Comparison of ENCODE assay signal across 1 cellular context in the genomic region with DNA sequence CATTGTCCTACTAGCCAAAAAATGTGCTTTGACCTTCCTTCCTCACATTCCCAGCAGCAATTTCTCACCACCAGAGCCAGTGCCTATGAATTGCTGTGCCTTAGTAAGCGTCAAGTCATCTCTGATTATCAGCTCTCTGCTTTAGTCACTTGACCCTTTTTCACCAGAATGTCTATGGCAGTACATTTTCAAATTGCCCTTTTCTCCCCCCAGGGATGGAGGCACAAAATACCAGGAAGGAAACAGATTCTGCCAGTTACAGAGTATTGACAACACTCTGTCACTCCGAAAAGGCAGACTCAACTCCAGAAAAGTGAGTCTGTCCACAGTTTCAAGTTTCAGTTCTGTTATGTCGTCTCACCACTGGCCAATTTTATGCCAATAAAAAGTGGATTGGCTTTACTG.
TF ChIP-seq lines count a peak whose summit lies in the region.

No MANE protein-coding gene starts in this region.

TF ChIP-seq in GM12878, 131 proteins besides CTCF, POLR2A, EP300 and RAD21 (continued from another document):
- TF ChIP-seq, protein P1, sequence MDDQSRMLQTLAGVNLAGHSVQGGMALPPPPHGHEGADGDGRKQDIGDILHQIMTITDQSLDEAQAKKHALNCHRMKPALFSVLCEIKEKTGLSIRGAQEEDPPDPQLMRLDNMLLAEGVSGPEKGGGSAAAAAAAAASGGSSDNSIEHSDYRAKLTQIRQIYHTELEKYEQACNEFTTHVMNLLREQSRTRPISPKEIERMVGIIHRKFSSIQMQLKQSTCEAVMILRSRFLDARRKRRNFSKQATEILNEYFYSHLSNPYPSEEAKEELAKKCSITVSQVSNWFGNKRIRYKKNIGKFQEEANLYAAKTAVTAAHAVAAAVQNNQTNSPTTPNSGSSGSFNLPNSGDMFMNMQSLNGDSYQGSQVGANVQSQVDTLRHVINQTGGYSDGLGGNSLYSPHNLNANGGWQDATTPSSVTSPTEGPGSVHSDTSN (IDR thresholded peaks at IDR 0.05; ENCODE audit: insufficient replicate concordance, low read depth, low read length) = no peak
- TF ChIP-seq PAX5 (IDR thresholded peaks at IDR 0.05; ENCODE audit: borderline replicate concordance, low read depth, low read length) (0 out of 2 replicates have a peak, but pooled peaks have one; percentile 40), KDM1A (IDR thresholded peaks at IDR 0.05; ENCODE audit: borderline replicate concordance) (no peak), TAF1 (IDR thresholded peaks at IDR 0.05; ENCODE audit: borderline replicate concordance, low read depth, low read length) (no peak), PML (IDR thresholded peaks at IDR 0.05; ENCODE audit: low read length) (no peak), RELA (IDR thresholded peaks at IDR 0.05; ENCODE audit: borderline replicate concordance, partially characterized antibody) (no peak), MEF2A (IDR thresholded peaks at IDR 0.05; ENCODE audit: insufficient read depth, low read depth, low read length) (0 out of 2 replicates have a peak, but pooled peaks have one; percentile 9), CBFB (IDR thresholded peaks at IDR 0.05; ENCODE audit: low read depth) (no peak), BACH1 (IDR thresholded peaks at IDR 0.05; ENCODE audit: borderline replicate concordance) (no peak), BCL11A (IDR thresholded peaks at IDR 0.05; ENCODE audit: low read depth, low read length) (peak; percentile 52; the same call in 1 of the 2 replicates), NFYA (IDR thresholded peaks at IDR 0.05; ENCODE audit: borderline replicate concordance, low read depth, low read length) (no peak), TBL1XR1 (IDR thresholded peaks at IDR 0.05; ENCODE audit: low read depth, low read length) (no peak), CHD2 (IDR thresholded peaks at IDR 0.05; ENCODE audit: borderline replicate concordance, low read depth, low read length) (no peak), RAD51 (IDR thresholded peaks at IDR 0.05) (no peak), NFIC (IDR thresholded peaks at IDR 0.05; ENCODE audit: low read depth, low read length) (peak; percentile 48; the same call in 1 of the 2 replicates), MTA3 (IDR thresholded peaks at IDR 0.05; ENCODE audit: borderline replicate concordance, low read length) (no peak), IRF4 (IDR thresholded peaks at IDR 0.05; ENCODE audit: low read depth, low read length) (peak; percentile 85), SMC3 (IDR thresholded peaks at IDR 0.05; ENCODE audit: borderline replicate concordance, low read length) (no peak), SPI1 (IDR thresholded peaks at IDR 0.05; ENCODE audit: borderline replicate concordance, insufficient read depth, low read depth, low read length) (peak; percentile 42; the same call in 1 of the 2 replicates), TARDBP (IDR thresholded peaks at IDR 0.05; ENCODE audit: borderline replicate concordance) (no peak), SREBF1 (IDR thresholded peaks at IDR 0.05; ENCODE audit: low read length) (no peak), POLR2AphosphoS2 (IDR thresholded peaks at IDR 0.05; ENCODE audit: low read depth, low read length) (no peak), NR2C2 (IDR thresholded peaks at IDR 0.05; ENCODE audit: borderline replicate concordance, control insufficient read depth, insufficient read length, low read depth) (no peak), SRF (IDR thresholded peaks at IDR 0.05; ENCODE audit: low read depth in 2 of 2, low read length in 2 of 2) (no peak), NR2F1 (conservative IDR thresholded peaks at IDR 0.05) (no peak), ZNF24 (IDR thresholded peaks at IDR 0.05) (no peak), POU2F2 (IDR thresholded peaks at IDR 0.05; ENCODE audit: borderline replicate concordance, low read depth, low read length) (no peak), ATF7 (IDR thresholded peaks at IDR 0.05; ENCODE audit: low read depth) (no peak), ZNF622 (IDR thresholded peaks at IDR 0.05) (no peak), ZBTB33 (IDR thresholded peaks at IDR 0.05) (no peak), BMI1 (IDR thresholded peaks at IDR 0.05; ENCODE audit: borderline replicate concordance) (no peak)
- TF ChIP-seq, protein P2, sequence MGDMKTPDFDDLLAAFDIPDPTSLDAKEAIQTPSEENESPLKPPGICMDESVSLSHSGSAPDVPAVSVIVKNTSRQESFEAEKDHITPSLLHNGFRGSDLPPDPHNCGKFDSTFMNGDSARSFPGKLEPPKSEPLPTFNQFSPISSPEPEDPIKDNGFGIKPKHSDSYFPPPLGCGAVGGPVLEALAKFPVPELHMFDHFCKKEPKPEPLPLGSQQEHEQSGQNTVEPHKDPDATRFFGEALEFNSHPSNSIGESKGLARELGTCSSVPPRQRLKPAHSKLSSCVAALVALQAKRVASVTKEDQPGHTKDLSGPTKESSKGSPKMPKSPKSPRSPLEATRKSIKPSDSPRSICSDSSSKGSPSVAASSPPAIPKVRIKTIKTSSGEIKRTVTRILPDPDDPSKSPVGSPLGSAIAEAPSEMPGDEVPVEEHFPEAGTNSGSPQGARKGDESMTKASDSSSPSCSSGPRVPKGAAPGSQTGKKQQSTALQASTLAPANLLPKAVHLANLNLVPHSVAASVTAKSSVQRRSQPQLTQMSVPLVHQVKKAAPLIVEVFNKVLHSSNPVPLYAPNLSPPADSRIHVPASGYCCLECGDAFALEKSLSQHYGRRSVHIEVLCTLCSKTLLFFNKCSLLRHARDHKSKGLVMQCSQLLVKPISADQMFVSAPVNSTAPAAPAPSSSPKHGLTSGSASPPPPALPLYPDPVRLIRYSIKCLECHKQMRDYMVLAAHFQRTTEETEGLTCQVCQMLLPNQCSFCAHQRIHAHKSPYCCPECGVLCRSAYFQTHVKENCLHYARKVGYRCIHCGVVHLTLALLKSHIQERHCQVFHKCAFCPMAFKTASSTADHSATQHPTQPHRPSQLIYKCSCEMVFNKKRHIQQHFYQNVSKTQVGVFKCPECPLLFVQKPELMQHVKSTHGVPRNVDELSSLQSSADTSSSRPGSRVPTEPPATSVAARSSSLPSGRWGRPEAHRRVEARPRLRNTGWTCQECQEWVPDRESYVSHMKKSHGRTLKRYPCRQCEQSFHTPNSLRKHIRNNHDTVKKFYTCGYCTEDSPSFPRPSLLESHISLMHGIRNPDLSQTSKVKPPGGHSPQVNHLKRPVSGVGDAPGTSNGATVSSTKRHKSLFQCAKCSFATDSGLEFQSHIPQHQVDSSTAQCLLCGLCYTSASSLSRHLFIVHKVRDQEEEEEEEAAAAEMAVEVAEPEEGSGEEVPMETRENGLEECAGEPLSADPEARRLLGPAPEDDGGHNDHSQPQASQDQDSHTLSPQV (IDR thresholded peaks at IDR 0.05) = no peak
- TF ChIP-seq, protein P3, sequence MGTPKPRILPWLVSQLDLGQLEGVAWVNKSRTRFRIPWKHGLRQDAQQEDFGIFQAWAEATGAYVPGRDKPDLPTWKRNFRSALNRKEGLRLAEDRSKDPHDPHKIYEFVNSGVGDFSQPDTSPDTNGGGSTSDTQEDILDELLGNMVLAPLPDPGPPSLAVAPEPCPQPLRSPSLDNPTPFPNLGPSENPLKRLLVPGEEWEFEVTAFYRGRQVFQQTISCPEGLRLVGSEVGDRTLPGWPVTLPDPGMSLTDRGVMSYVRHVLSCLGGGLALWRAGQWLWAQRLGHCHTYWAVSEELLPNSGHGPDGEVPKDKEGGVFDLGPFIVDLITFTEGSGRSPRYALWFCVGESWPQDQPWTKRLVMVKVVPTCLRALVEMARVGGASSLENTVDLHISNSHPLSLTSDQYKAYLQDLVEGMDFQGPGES (IDR thresholded peaks at IDR 0.05) = no peak
- TF ChIP-seq, protein P4, sequence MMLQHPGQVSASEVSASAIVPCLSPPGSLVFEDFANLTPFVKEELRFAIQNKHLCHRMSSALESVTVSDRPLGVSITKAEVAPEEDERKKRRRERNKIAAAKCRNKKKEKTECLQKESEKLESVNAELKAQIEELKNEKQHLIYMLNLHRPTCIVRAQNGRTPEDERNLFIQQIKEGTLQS (IDR thresholded peaks at IDR 0.05; ENCODE audit: borderline replicate concordance, extremely low read depth, low read depth, low read length) = no peak
